Comparison of ENCODE assay signal across 22 cellular contexts in the genomic region with DNA sequence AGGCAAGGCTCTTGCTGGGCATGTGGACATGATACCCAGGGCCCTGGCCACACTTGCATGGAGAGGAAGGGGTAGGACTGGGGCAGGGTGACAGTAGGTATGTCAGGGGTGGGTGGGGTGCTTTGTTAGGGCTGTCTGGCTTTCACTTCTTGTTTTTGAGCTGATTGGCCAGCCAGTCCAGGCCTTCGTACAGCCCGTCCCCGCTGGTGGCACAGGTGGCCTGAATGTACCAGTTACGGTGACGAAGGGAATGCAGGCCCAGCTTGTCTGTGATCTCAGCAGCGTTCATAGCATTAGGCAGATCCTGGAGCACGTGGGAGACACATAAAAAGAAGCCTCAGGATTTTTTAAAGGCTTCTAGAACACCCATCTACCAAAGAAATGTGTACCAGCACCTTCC. TPM values are rescaled to one million over a fixed set of nuclear protein-coding genes. Genes with fewer than 3 reads are reported as not detected.
DNase-seq lines count a peak whose midpoint lies in the region; ATAC-seq and TF ChIP-seq lines count a peak whose summit lies in the region.
"Had no signal": no experiment of that assay in that cellular context is flagged by ENCODE, and none has a peak within 500 bp of the region (broad histone marks: within the 10 kb centered on the region; RNA-seq: fewer than 3 reads in every experiment).

No MANE protein-coding gene starts in this region.

- no peaks in the 10 kb centered on the region for H3K9me3 ChIP-seq in mammary epithelial cell (replicated peaks; ENCODE audit: insufficient read depth, low read length)
- H3K9me3 ChIP-seq: BLaER1 treated with 17β-estradiol and CSF1 and Interleukin-3, amounts not matched to agents 10 nM and 100 nM had no signal

- H3K36me3 ChIP-seq in mammary epithelial cell (ENCODE audit: insufficient read depth, low read length): peaks cover 30% of the 10 kb centered on the region

- H3K4me1 ChIP-seq in mammary epithelial cell (ENCODE audit: insufficient read depth, low read length): peaks cover 4% of the 10 kb centered on the region

- no peak overlapping the region for H3K9ac ChIP-seq in mammary epithelial cell (ENCODE audit: insufficient read depth, low read length)
- H3K9ac ChIP-seq: BLaER1 treated with 17β-estradiol and CSF1 and Interleukin-3, amounts not matched to agents 10 nM and 100 nM had no signal

- H3K36me3 Mint-ChIP-seq in MCF 10A (ENCODE audit: insufficient read depth, unreplicated experiment) (peaks cover 66% of the 10 kb centered on the region), activated B cell treated with CpG ODN at 0.5 μM for 24 hours (ENCODE audit: low read depth) (peaks cover 64% of the 10 kb centered on the region), naive B cell (peaks cover 0 to 12% of the 10 kb centered on the region in 2 donors)

- no peak overlapping the region for H3K27ac ChIP-seq in mammary epithelial cell (ENCODE audit: insufficient read depth, low read depth, low read length)

- no peak overlapping the region for H2AFZ ChIP-seq in mammary epithelial cell (ENCODE audit: low read depth, low read length)

- H3K27me3 ChIP-seq in mammary epithelial cell (ENCODE audit: insufficient read depth, low read length): no peaks in the 10 kb centered on the region
- H3K27me3 ChIP-seq: BLaER1 treated with 17β-estradiol and CSF1 and Interleukin-3, amounts not matched to agents 10 nM and 100 nM had no signal

- H3K4me2 ChIP-seq in mammary epithelial cell (ENCODE audit: insufficient read depth, low read depth, low read length): no peak overlapping the region

- TF ChIP-seq CTCF in MCF 10A (IDR thresholded peaks at IDR 0.05; ENCODE audit: unreplicated experiment) (no peak), mammary epithelial cell (conservative IDR thresholded peaks at IDR 0.05 in 1 of 2, IDR thresholded peaks at IDR 0.05 in 1 of 2; ENCODE audit: extremely low read depth in 1 of 2, insufficient read depth in 1 of 2, low read depth in 1 of 2, low read length in 2 of 2) (no peak), activated B cell treated with CpG ODN at 0.5 μM for 24 hours (IDR thresholded peaks at IDR 0.05) (no peak)

- H3K27me3 Mint-ChIP-seq in MCF 10A (ENCODE audit: insufficient read depth, unreplicated experiment) (no peaks in the 10 kb centered on the region), activated B cell treated with CpG ODN at 0.5 μM for 24 hours (no peaks in the 10 kb centered on the region), naive B cell (no peaks in the 10 kb centered on the region)

- no peaks in the 10 kb centered on the region for H3K9me3 Mint-ChIP-seq in MCF 10A (ENCODE audit: unreplicated experiment)
- H3K9me3 Mint-ChIP-seq in activated B cell treated with CpG ODN at 0.5 μM for 24 hours: no peaks in the 10 kb centered on the region
- H3K9me3 Mint-ChIP-seq in naive B cell: no peaks in the 10 kb centered on the region
- H3K9me3 Mint-ChIP-seq: H9 had no signal

- H3K27ac Mint-ChIP-seq in MCF 10A (ENCODE audit: low read depth, unreplicated experiment) (no peak overlapping the region), activated B cell treated with CpG ODN at 0.5 μM for 24 hours (peak overlapping the region; percentile 77), naive B cell (peak overlapping the region; percentile 34 to 91 (median 70))
- H3K27ac Mint-ChIP-seq: H9 had no signal

- BruUV-seq in MCF 10A (replicated peaks; lab: Mats Ljungman, UMichigan) (TSS peak; percentile 15), mammary epithelial cell (replicated peaks; lab: Mats Ljungman, UMichigan) (no TSS peak)

- 100% methylated on average over 3 of the region's 7 CpGs for WGBS in mammary epithelial cell (ENCODE audit: low coverage, missing lambda C conversion rate)

- DNase-seq in MCF 10A (ENCODE audit: unreplicated experiment): no peak
- no peak for DNase-seq in mammary epithelial cell
- DNase-seq in activated B cell treated with CpG ODN at 0.5 μM for 24 hours: peak; percentile 20
- peak; percentile 70 for DNase-seq in naive B cell
- no peak for DNase-seq in NCI-H82 (lab: John Stamatoyannopoulos, UW)
- no peak for DNase-seq in activated CD4-positive, alpha-beta T cell treated with anti-CD3 and anti-CD28 coated beads for 1 hour
- DNase-seq in DMS53 (lab: John Stamatoyannopoulos, UW): no peak
- DNase-seq: DMS 273 treated with DMSO at 0.1 percent for 48 hours, GF-D8, H9, IMR-90, Kasumi-1, NCI-H1436, NCI-H2029 treated with DMSO at 0.1 percent for 48 hours, NCI-H774, SHP77 treated with DMSO at 0.1 percent for 48 hours had no signal

- dilution Hi-C loops in mammary epithelial cell (cut with HindIII; ENCODE audit: low sequenced_read_pairs): loop anchor here (5.0 kb wide), 1 partner anchor 77 kb away; no protein-coding TSS in a partner anchor

- H3K4me1 Mint-ChIP-seq in MCF 10A (ENCODE audit: insufficient read depth, unreplicated experiment): peaks cover 3% of the 10 kb centered on the region
- H3K4me1 Mint-ChIP-seq in activated B cell treated with CpG ODN at 0.5 μM for 24 hours: peaks cover 36% of the 10 kb centered on the region
- H3K4me1 Mint-ChIP-seq in naive B cell: peaks cover 43 to 59% (median 45%) of the 10 kb centered on the region in 3 donors

- POLR2A ChIA-PET in MCF 10A (lab: Yijun Ruan, JAX): interaction anchor here (1.2 kb wide), 1 partner anchor 14 kb away, joined by 5 read pairs; no protein-coding TSS in a partner anchor
- POLR2A ChIA-PET in activated B cell treated with CpG ODN at 0.5 μM for 24 hours (lab: Charles Lee): interaction anchor here (0.6 to 1.8 kb wide), 4 partner anchors 9 to 87 kb away, joined by 3 to 7 read pairs (median 4); a partner anchor contains a TSS

- H3K79me2 ChIP-seq in mammary epithelial cell (ENCODE audit: insufficient read depth, low read length): peaks cover 54% of the 10 kb centered on the region

- H4K20me1 ChIP-seq in mammary epithelial cell (ENCODE audit: insufficient read depth, low read length): peaks cover 2% of the 10 kb centered on the region

- intact Hi-C loops in MCF 10A (cut with micrococcal nuclease) (no loop called here), mammary epithelial cell (cut with micrococcal nuclease) (no loop called here), activated B cell treated with CpG ODN at 0.5 μM for 24 hours (cut with micrococcal nuclease) (loop anchor here (2.0 kb wide), 1 partner anchor 18 kb away; a partner anchor contains a TSS)

- H3K4me3 Mint-ChIP-seq in MCF 10A (ENCODE audit: unreplicated experiment) (no peak overlapping the region), activated B cell treated with CpG ODN at 0.5 μM for 24 hours (no peak overlapping the region), naive B cell (peak overlapping the region in 3 of 8 donors; percentile 4 to 81 (median 53))
- H3K4me3 Mint-ChIP-seq: H9 had no signal

- H3K4me3 ChIP-seq in mammary epithelial cell (replicated peaks in 1 of 3; ENCODE audit: insufficient read depth in 1 of 3, low read depth in 2 of 3, low read length in 3 of 3): no peak overlapping the region
- H3K4me3 ChIP-seq: BLaER1 treated with 17β-estradiol and CSF1 and Interleukin-3, amounts not matched to agents 10 nM and 100 nM had no signal

- in situ Hi-C loops in mammary epithelial cell (cut with MboI; ENCODE audit: low sequenced_read_pairs in 2 of 2): loop anchor here in 1 of 2 donors (10.0 kb wide), 1 partner anchor 74 kb away; a partner anchor contains a TSS

- ATAC-seq in activated B cell treated with CpG ODN at 0.5 μM for 24 hours (ENCODE audit: low read depth): peak; percentile 90
- ATAC-seq in naive B cell (ENCODE audit: low read depth in 2 of 2): peak; percentile 96 to 99
- ATAC-seq in HG02571 (IDR thresholded peaks at IDR 0.05; ENCODE audit: unreplicated experiment): no peak
- ATAC-seq: SK-N-SH treated with all-trans-retinoic acid at 6 μM for 48 hours had no signal

- CTCF ChIA-PET in MCF 10A (lab: Yijun Ruan, JAX): interaction anchor here (0.5 to 5.6 kb wide), 7 partner anchors 9 to 96 kb away, joined by 3 to 56 read pairs (median 5); a partner anchor contains a TSS
- CTCF ChIA-PET in mammary epithelial cell (lab: Charles Lee; ENCODE audit: low non-redundant PET): no interaction called here
- CTCF ChIA-PET in activated B cell treated with CpG ODN at 0.5 μM for 24 hours (lab: Charles Lee): interaction anchor here (0.9 to 4.6 kb wide), 5 partner anchors 9 to 86 kb away, joined by 3 to 34 read pairs (median 6); a partner anchor contains a TSS

RNA-seq across cellular contexts. Expression of a gene that starts 13.5 kb away (rescaled TPM):
- total RNA-seq in MCF 10A (2022) (11.0 and 13.1 TPM in 2 replicates), mammary epithelial cell (10 to 100 TPM in 1 of 2 donors, 1 to 10 TPM in 1; 5.2 to 11.4 TPM), activated B cell treated with CpG ODN at 0.5 μM for 24 hours (22.9 and 26.1 TPM in 2 replicates)
- polyA plus RNA-seq in mammary epithelial cell (19.6 TPM), naive B cell (ENCODE audit: low read depth in 6 of 6) (10 to 100 TPM; 29.3 to 35.6 (median 32.7) TPM)
- polyA minus RNA-seq in mammary epithelial cell: 51.6 TPM

RNA-seq across cellular contexts. Expression of a gene that starts 18.5 kb away (rescaled TPM):
- 117 and 129 TPM in 2 replicates for total RNA-seq in MCF 10A (2022)
- total RNA-seq in mammary epithelial cell: 100 to 1,000 TPM in 1 of 2 donors, 10 to 100 TPM in 1; 87.9 to 201 TPM
- polyA plus RNA-seq in mammary epithelial cell: 200 TPM
- polyA minus RNA-seq in mammary epithelial cell: 258 TPM
- total RNA-seq in activated B cell treated with CpG ODN at 0.5 μM for 24 hours: 113 and 119 TPM in 2 replicates
- polyA plus RNA-seq in naive B cell (ENCODE audit: low read depth in 6 of 6): 10 to 100 TPM; 21.7 to 40.3 (median 25.8) TPM

RNA-seq across cellular contexts. Expression of a gene that starts 32.7 kb away (rescaled TPM):
- total RNA-seq in MCF 10A (2022): 1.1 TPM in 1 of 2 replicates, not detected in the other
- total RNA-seq in mammary epithelial cell: 1 to 10 TPM in 1 of 2 donors, under 1 TPM in 1; 0.17 to 1.1 TPM
- 0.75 TPM for polyA plus RNA-seq in mammary epithelial cell
- not detected for polyA minus RNA-seq in mammary epithelial cell
- total RNA-seq in activated B cell treated with CpG ODN at 0.5 μM for 24 hours: 0.22 TPM in 1 of 2 replicates, not detected in the other
- not detected for polyA plus RNA-seq in naive B cell (ENCODE audit: low read depth in 6 of 6)

RNA-seq across cellular contexts. Expression of a gene that starts 39.3 kb away (rescaled TPM):
- total RNA-seq in MCF 10A (2022) (not detected in 2 replicates), mammary epithelial cell (not detected), activated B cell treated with CpG ODN at 0.5 μM for 24 hours (not detected in 2 replicates)
- polyA plus RNA-seq in mammary epithelial cell (not detected), naive B cell (ENCODE audit: low read depth in 6 of 6) (under 1 TPM in 1 of 6 donors, not detected in 5; 0.23 TPM)
- polyA minus RNA-seq in mammary epithelial cell: not detected
- total RNA-seq: Daoy, H9, HT1080, IMR-90, NCI-H460 had no signal
- polyA plus RNA-seq: IMR-90 had no signal

Comparison
In these comparisons a context has a peak if more than half of its experiments do, and no peak if none do; other contexts are left out.
1. DNase-seq: peak in activated B cell treated with CpG ODN at 0.5 μM for 24 hours (single experiment) and naive B cell (single experiment); none in MCF 10A (single experiment), mammary epithelial cell (single experiment), NCI-H82 (single experiment), activated CD4-positive, alpha-beta T cell treated with anti-CD3 and anti-CD28 coated beads for 1 hour (single experiment) and DMS53 (single experiment).